Comparison of ENCODE assay signal across 1 cellular context in genomic region chr12:2064078-2064507, GRCh38.
TF ChIP-seq lines count a peak whose summit lies in the region.

No MANE protein-coding gene starts in this region.

TF ChIP-seq in GM12878, 131 proteins besides CTCF, POLR2A, EP300 and RAD21 (continued from another document):
- no peak for TF ChIP-seq ZBTB33 (IDR thresholded peaks at IDR 0.05)
